ENCODE assay signal across 33 cellular contexts in the genomic region with DNA sequence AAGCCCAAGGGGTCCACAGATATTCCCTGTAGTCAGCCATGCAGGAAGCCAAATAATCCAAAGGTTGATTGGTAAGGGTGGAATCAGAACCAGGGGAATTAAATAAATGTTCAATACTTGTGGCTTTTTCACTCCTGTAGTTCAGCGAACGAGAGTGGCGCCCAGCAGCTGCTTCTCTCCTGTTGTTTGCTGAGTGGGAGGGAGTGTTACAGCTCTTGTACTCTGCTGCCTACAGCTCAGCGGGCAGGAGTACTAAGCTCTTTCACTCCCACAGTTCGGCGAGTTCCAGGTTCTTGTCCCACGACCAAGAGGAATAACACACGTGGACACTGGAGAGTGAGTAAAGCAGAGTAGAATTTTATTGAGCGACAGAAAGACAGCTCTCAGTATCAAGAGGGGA.
"Had no signal": no experiment of that assay in that cellular context is flagged by ENCODE, and none has a peak within 500 bp of the region (broad histone marks: within the 10 kb centered on the region; RNA-seq: fewer than 3 reads in every experiment).

No MANE protein-coding gene starts in this region.

- H3K27ac ChIP-seq: brain microvascular endothelial cell, KMS-11, WERI-Rb-1 had no signal

- H3K9ac ChIP-seq: KMS-11 had no signal

- H3K27me3 Mint-ChIP-seq: activated naive CD8-positive, alpha-beta T cell treated with anti-CD3 and anti-CD28 coated beads for 36 hours had no signal

- DNase-seq: activated CD4-positive, alpha-beta memory T cell treated with anti-CD3 and anti-CD28 coated beads, Interleukin-2, amount 10 ng/mL, durations not matched to agents 7 days and 5 days; activated CD4-positive, alpha-beta T cell treated with anti-CD3 and anti-CD28 coated beads for 1 hour; activated CD4-positive, alpha-beta T cell treated with anti-CD3 and anti-CD28 coated beads for 48 hours; activated CD4-positive, CD25-positive, alpha-beta regulatory T cell; activated CD8-positive, alpha-beta memory T cell treated with anti-CD3 and anti-CD28 coated beads for 24 hours; activated CD8-positive, alpha-beta memory T cell treated with anti-CD3 and anti-CD28 coated beads, Interleukin-2, amount 10 ng/mL, durations not matched to agents 7 days and 5 days; activated CD8-positive, alpha-beta memory T cell treated with anti-CD3 and anti-CD28 coated beads, Interleukin-2, amount 50 U/mL, for 48 hours; activated effector memory CD4-positive, alpha-beta T cell treated with anti-CD3 and anti-CD28 coated beads, Interleukin-2, amount 50 U/mL, for 16 hours; activated naive CD4-positive, alpha-beta T cell; activated naive CD4-positive, alpha-beta T cell treated with anti-CD3 and anti-CD28 coated beads, Interleukin-2, amount 50 U/mL, for 16 hours; activated naive CD8-positive, alpha-beta T cell treated with anti-CD3 and anti-CD28 coated beads for 36 hours; activated T-cell treated with anti-CD3 and anti-CD28 coated beads, Interleukin-2, amount 50 U/mL, for 72 hours; amniotic stem cell; aorta; brain microvascular endothelial cell; central memory CD4-positive, alpha-beta T cell; NCI-H1105 treated with DMSO at 0.1 percent for 48 hours; NCI-H1436; NCI-H1694; NCI-H1930; NCI-H2081 treated with DMSO at 0.1 percent for 48 hours; NCI-H2171 treated with DMSO at 0.1 percent for 48 hours; NCI-H2227 treated with DMSO at 0.1 percent for 48 hours; NCI-H526 treated with DMSO at 0.1 percent for 48 hours; RPMI8226; SW 1271; T-helper 1 cell; T-helper 2 cell; T-helper 9 cell; WERI-Rb-1 had no signal

- H3K4me2 ChIP-seq: KMS-11 had no signal

- H3K4me3 Mint-ChIP-seq: activated CD4-positive, alpha-beta memory T cell treated with anti-CD3 and anti-CD28 coated beads, Interleukin-2, amount 10 ng/mL, durations not matched to agents 7 days and 5 days; activated CD8-positive, alpha-beta memory T cell treated with anti-CD3 and anti-CD28 coated beads, Interleukin-2, amount 10 ng/mL, durations not matched to agents 7 days and 5 days; activated naive CD8-positive, alpha-beta T cell treated with anti-CD3 and anti-CD28 coated beads for 36 hours; activated T-cell treated with anti-CD3 and anti-CD28 coated beads, Interleukin-2, amount 50 U/mL, for 72 hours; activated T-helper 17 cell treated with anti-CD3 and anti-CD28 coated beads, Interleukin-2, amount 50 U/mL, for 72 hours had no signal

- H3K27me3 ChIP-seq: brain microvascular endothelial cell had no signal

- H3K4me1 Mint-ChIP-seq: activated CD4-positive, alpha-beta memory T cell treated with anti-CD3 and anti-CD28 coated beads, Interleukin-2, amount 10 ng/mL, durations not matched to agents 7 days and 5 days; activated CD8-positive, alpha-beta memory T cell treated with anti-CD3 and anti-CD28 coated beads, Interleukin-2, amount 10 ng/mL, durations not matched to agents 7 days and 5 days; activated naive CD8-positive, alpha-beta T cell treated with anti-CD3 and anti-CD28 coated beads for 36 hours; activated T-helper 17 cell treated with anti-CD3 and anti-CD28 coated beads, Interleukin-2, amount 50 U/mL, for 72 hours had no signal

- H3K36me3 ChIP-seq: brain microvascular endothelial cell, WERI-Rb-1 had no signal

- H3K36me3 Mint-ChIP-seq: activated CD8-positive, alpha-beta memory T cell treated with anti-CD3 and anti-CD28 coated beads, Interleukin-2, amount 10 ng/mL, durations not matched to agents 7 days and 5 days; activated naive CD8-positive, alpha-beta T cell treated with anti-CD3 and anti-CD28 coated beads for 36 hours had no signal

- H3K9me3 Mint-ChIP-seq: activated CD4-positive, alpha-beta memory T cell treated with anti-CD3 and anti-CD28 coated beads, Interleukin-2, amount 10 ng/mL, durations not matched to agents 7 days and 5 days; activated naive CD8-positive, alpha-beta T cell treated with anti-CD3 and anti-CD28 coated beads for 36 hours; activated T-cell treated with anti-CD3 and anti-CD28 coated beads, Interleukin-2, amount 50 U/mL, for 72 hours; activated T-helper 17 cell treated with anti-CD3 and anti-CD28 coated beads, Interleukin-2, amount 50 U/mL, for 72 hours had no signal

- ATAC-seq: activated CD8-positive, alpha-beta memory T cell treated with anti-CD3 and anti-CD28 coated beads, Interleukin-2, amount 10 ng/mL, durations not matched to agents 7 days and 5 days; activated T-cell treated with anti-CD3 and anti-CD28 coated beads, Interleukin-2, amount 50 U/mL, for 72 hours; activated T-helper 17 cell treated with anti-CD3 and anti-CD28 coated beads, Interleukin-2, amount 50 U/mL, for 72 hours; Panc1 had no signal
